In the genomic region with DNA sequence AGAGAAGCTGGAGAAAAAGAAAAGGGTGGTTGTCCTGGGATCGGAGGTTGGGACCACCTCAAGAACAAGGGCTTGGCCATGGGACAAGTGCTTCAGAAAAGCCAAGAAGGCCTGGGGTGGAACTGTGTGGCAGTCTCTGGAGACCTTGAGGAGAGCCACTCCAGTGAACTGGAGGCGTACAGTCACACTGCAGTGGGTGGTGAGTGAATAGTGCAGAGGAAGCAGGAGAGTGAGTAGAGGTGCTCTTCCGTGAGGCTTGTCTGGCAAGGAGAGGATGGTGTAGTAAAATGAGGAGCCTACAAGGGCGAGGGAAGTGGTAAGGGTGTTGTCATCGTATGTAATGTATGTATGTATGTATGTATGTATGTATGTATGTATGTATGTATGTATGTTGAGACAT, we compare ENCODE assay signal across 12 cellular contexts. TPM values are rescaled to one million over a fixed set of nuclear protein-coding genes. Genes with fewer than 3 reads are reported as not detected.
A peak's percentile ranks its signal among the peaks of the same experiment; 100 is the strongest.
DNase-seq lines count a peak whose midpoint lies in the region; ATAC-seq and TF ChIP-seq lines count a peak whose summit lies in the region.
"Had no signal": no experiment of that assay in that cellular context is flagged by ENCODE, and none has a peak within 500 bp of the region (broad histone marks: within the 10 kb centered on the region; RNA-seq: fewer than 3 reads in every experiment).

No MANE protein-coding gene starts in this region.

- POLR2A ChIA-PET in IMR-90 (lab: Charles Lee; ENCODE audit: unreplicated experiment) = no interaction called here
- POLR2A ChIA-PET in naive thymus-derived CD4-positive, alpha-beta T cell (lab: Charles Lee) = interaction anchor here (1.0 to 37.8 kb wide), 2 partner anchors 48 to 50 kb away, joined by 3 to 900 read pairs; no protein-coding TSS in a partner anchor

- no peak overlapping the region for H2AFZ ChIP-seq in IMR-90 (replicated peaks; ENCODE audit: low read length, poor library complexity)
- H2AFZ ChIP-seq: parathyroid adenoma had no signal

- TF ChIP-seq CTCF in Calu3 (IDR thresholded peaks at IDR 0.05; ENCODE audit: unreplicated experiment) = no peak
- no peak for TF ChIP-seq CTCF in IMR-90 (conservative IDR thresholded peaks at IDR 0.05; ENCODE audit: low read depth, low read length)

- no peak for TF ChIP-seq POLR2A in IMR-90 (IDR thresholded peaks at IDR 0.05; ENCODE audit: low read depth, low read length)

- H2BK120ac ChIP-seq in IMR-90 (ENCODE audit: low read depth, low read length) = no peak overlapping the region

- peaks cover 56% of the 10 kb centered on the region for H3K4me1 Mint-ChIP-seq in Calu3 (ENCODE audit: low read depth, unreplicated experiment)
- H3K4me1 Mint-ChIP-seq in naive thymus-derived CD4-positive, alpha-beta T cell = peaks cover 52 to 93% (median 85%) of the 10 kb centered on the region in 7 donors

- H2BK20ac ChIP-seq in IMR-90 (ENCODE audit: low read depth, low read length) = no peak overlapping the region

- H3K9ac ChIP-seq in IMR-90 (ENCODE audit: low read depth, low read length) = no peak overlapping the region
- H3K9ac ChIP-seq: KMS-11, parathyroid adenoma had no signal

- H2BK15ac ChIP-seq in IMR-90 (ENCODE audit: low read depth, low read length) = no peak overlapping the region

- CTCF ChIA-PET in Calu3 (lab: Charles Lee) = no interaction called here
- CTCF ChIA-PET in IMR-90 (lab: Yijun Ruan, JAX) = no interaction called here
- CTCF ChIA-PET in naive thymus-derived CD4-positive, alpha-beta T cell (lab: Charles Lee) = no interaction called here

- peaks cover 35 to 87% of the 10 kb centered on the region in 2 experiments for H3K79me1 ChIP-seq in IMR-90 (ENCODE audit: low read depth in 1 of 2, low read length in 2 of 2)

- no peak overlapping the region for H3K4me3 ChIP-seq in IMR-90 (ENCODE audit: insufficient read depth, low read depth, low read length)
- H3K4me3 ChIP-seq in naive thymus-derived CD4-positive, alpha-beta T cell (ENCODE audit: low read length) = no peak overlapping the region
- H3K4me3 ChIP-seq: heart right ventricle, left lung had no signal

- H3K18ac ChIP-seq in IMR-90 (ENCODE audit: low read depth, low read length) = no peak overlapping the region

- no peak overlapping the region for H3K4me2 ChIP-seq in IMR-90 (ENCODE audit: low read depth, low read length)
- H3K4me2 ChIP-seq: KMS-11 had no signal

- no peak overlapping the region for H2AK9ac ChIP-seq in IMR-90 (replicated peaks; ENCODE audit: low read depth, low read length, poor library complexity)

- H3K36me3 ChIP-seq in IMR-90 (ENCODE audit: control insufficient read depth, insufficient read depth, low read length) = peaks cover 1% of the 10 kb centered on the region
- H3K36me3 ChIP-seq in naive thymus-derived CD4-positive, alpha-beta T cell (ENCODE audit: control insufficient read depth in 2 of 3, insufficient read depth in 3 of 3, low read length in 3 of 3) = peaks cover 0 to 19% (median 6%) of the 10 kb centered on the region in 3 experiments

- no peak overlapping the region for H4K91ac ChIP-seq in IMR-90 (ENCODE audit: insufficient read depth, low read depth, low read length)

- 0 out of 4 replicates have a peak overlapping the region, but pooled peaks of 1 of the 2 experiments have one; percentile 23 for H4K8ac ChIP-seq in IMR-90 (ENCODE audit: low read depth in 2 of 2, low read length in 2 of 2)

- peak overlapping the region; percentile 80 for H3K27ac Mint-ChIP-seq in Calu3 (ENCODE audit: unreplicated experiment)
- H3K27ac Mint-ChIP-seq in naive thymus-derived CD4-positive, alpha-beta T cell = peak overlapping the region in 8 of 9 donors; percentile 82 to 89 (median 87)

- no peak overlapping the region for H2BK5ac ChIP-seq in IMR-90 (ENCODE audit: low read depth, low read length, poor library complexity, severe bottlenecking)

- H3K23ac ChIP-seq in IMR-90 (ENCODE audit: low read depth, low read length) = no peak overlapping the region

- in situ Hi-C loops in IMR-90 (cut with MboI; ENCODE audit: low sequenced_read_pairs) = no loop called here

- dilution Hi-C loops in IMR-90 (cut with HindIII; ENCODE audit: low sequenced_read_pairs, unreplicated experiment) = no loop called here

- peaks cover 24% of the 10 kb centered on the region; the same call in 1 of the 2 replicates for H4K20me1 ChIP-seq in IMR-90 (ENCODE audit: insufficient read depth, low read length)

- DNase-seq in Calu3 = no peak
- DNase-seq in IMR-90 = no peak
- DNase-seq in naive thymus-derived CD4-positive, alpha-beta T cell = no peak
- no peak for DNase-seq in NCI-H345 treated with DMSO at 0.1 percent for 48 hours (lab: John Stamatoyannopoulos, UW; ENCODE audit: unreplicated experiment)
- no peak for DNase-seq in NK-92 (lab: John Stamatoyannopoulos, UW; ENCODE audit: unreplicated experiment)
- DNase-seq: activated CD4-positive, alpha-beta T cell treated with anti-CD3 and anti-CD28 coated beads, Interleukin-2, amount 50 U/mL, for 4 hours; heart right ventricle; left lung had no signal

- no peaks in the 10 kb centered on the region for H3K27me3 Mint-ChIP-seq in Calu3 (ENCODE audit: unreplicated experiment)
- no peaks in the 10 kb centered on the region for H3K27me3 Mint-ChIP-seq in naive thymus-derived CD4-positive, alpha-beta T cell

- H3K4me1 ChIP-seq in IMR-90 (ENCODE audit: control insufficient read depth, insufficient read depth, low read length) = peaks cover 18% of the 10 kb centered on the region; the same call in 1 of the 2 replicates
- peaks cover 61 to 82% of the 10 kb centered on the region in 2 donors for H3K4me1 ChIP-seq in naive thymus-derived CD4-positive, alpha-beta T cell (ENCODE audit: control insufficient read depth in 2 of 2, insufficient read depth in 2 of 2, low read length in 2 of 2)
- H3K4me1 ChIP-seq: parathyroid adenoma had no signal

- H3K4ac ChIP-seq in IMR-90 (ENCODE audit: low read depth, low read length) = peak overlapping the region; percentile 21; the same call in 1 of the 2 replicates

- no TSS peak for BruUV-seq in Calu3 (replicated peaks; lab: Mats Ljungman, UMichigan)
- no TSS peak for BruUV-seq in IMR-90 (replicated peaks; lab: Mats Ljungman, UMichigan)

- intact Hi-C loops in Calu3 (cut with micrococcal nuclease; ENCODE audit: unreplicated experiment) (no loop called here), IMR-90 (cut with micrococcal nuclease) (no loop called here)
- intact Hi-C loops in naive thymus-derived CD4-positive, alpha-beta T cell (cut with micrococcal nuclease) = no loop called here

- WGBS in IMR-90 (ENCODE audit: extremely low coverage in 2 of 2, insufficient read length in 1 of 2), 2 experiments = 100% methylated on average over 5 of the region's 5 CpGs; no CpG with 5 or more reads in 1 of the 2 experiments

- H3K9me1 ChIP-seq in IMR-90 (ENCODE audit: insufficient read depth, low read length) = peaks cover 27% of the 10 kb centered on the region

- H3K14ac ChIP-seq in IMR-90 (replicated peaks; ENCODE audit: low read depth, low read length) = peak overlapping the region; percentile 31

- H2AK5ac ChIP-seq in IMR-90 (ENCODE audit: low read depth, low read length) = peak overlapping the region; percentile 7; the same call in 1 of the 2 replicates

- no peak overlapping the region for H3K27ac ChIP-seq in IMR-90 (ENCODE audit: insufficient read depth, low read length)
- peak overlapping the region; percentile 32 for H3K27ac ChIP-seq in naive thymus-derived CD4-positive, alpha-beta T cell (ENCODE audit: low read depth, low read length)
- H3K27ac ChIP-seq: KMS-11, parathyroid adenoma had no signal

- H3K27me3 ChIP-seq in IMR-90 (ENCODE audit: control insufficient read depth, insufficient read depth, low read length) = no peaks in the 10 kb centered on the region
- no peaks in the 10 kb centered on the region for H3K27me3 ChIP-seq in naive thymus-derived CD4-positive, alpha-beta T cell (ENCODE audit: control insufficient read depth in 2 of 2, insufficient read depth in 2 of 2, low read length in 2 of 2)
- H3K27me3 ChIP-seq: heart right ventricle, left lung had no signal

- H3K56ac ChIP-seq in IMR-90 (ENCODE audit: extremely low read depth, insufficient read depth, low read length) = no peak overlapping the region

- H4K5ac ChIP-seq in IMR-90 (ENCODE audit: low read depth, low read length) = no peak overlapping the region

- H3K36me3 Mint-ChIP-seq in Calu3 (ENCODE audit: insufficient read depth, unreplicated experiment) = peaks cover 80% of the 10 kb centered on the region
- peaks cover 29 to 48% (median 46%) of the 10 kb centered on the region in 5 donors for H3K36me3 Mint-ChIP-seq in naive thymus-derived CD4-positive, alpha-beta T cell

- ATAC-seq in GM21529 (IDR thresholded peaks at IDR 0.05; ENCODE audit: unreplicated experiment) = peak; percentile 58
- no peak for ATAC-seq in IMR-90 (ENCODE audit: low read depth)
- ATAC-seq in naive thymus-derived CD4-positive, alpha-beta T cell = peak; percentile 50
- ATAC-seq in HG03135 (IDR thresholded peaks at IDR 0.05; ENCODE audit: unreplicated experiment) = no peak
- ATAC-seq: left lung had no signal

- peak overlapping the region; percentile 0 for H3K4me3 Mint-ChIP-seq in Calu3 (ENCODE audit: low read depth, unreplicated experiment)
- peak overlapping the region in 9 of 10 donors; percentile 41 to 88 (median 62) for H3K4me3 Mint-ChIP-seq in naive thymus-derived CD4-positive, alpha-beta T cell

- H3K9me3 ChIP-seq in IMR-90 (ENCODE audit: control insufficient read depth, insufficient read depth, low read length) = peaks cover 7% of the 10 kb centered on the region
- no peaks in the 10 kb centered on the region for H3K9me3 ChIP-seq in naive thymus-derived CD4-positive, alpha-beta T cell (ENCODE audit: control insufficient read depth in 2 of 3, low read length in 3 of 3)
- H3K9me3 ChIP-seq: left lung had no signal

- H3K9me3 Mint-ChIP-seq in Calu3 (ENCODE audit: low read depth, unreplicated experiment) = peaks cover 16% of the 10 kb centered on the region
- peaks cover 0 to 20% (median 3%) of the 10 kb centered on the region in 11 donors for H3K9me3 Mint-ChIP-seq in naive thymus-derived CD4-positive, alpha-beta T cell

- no peak for TF ChIP-seq RAD21 in IMR-90 (IDR thresholded peaks at IDR 0.05; ENCODE audit: low read length)

TF ChIP-seq in IMR-90, 13 proteins besides CTCF, POLR2A, EP300 and RAD21 (continues in another document):
- TF ChIP-seq CHD1 (IDR thresholded peaks at IDR 0.05; ENCODE audit: low read depth, low read length) = no peak
- TF ChIP-seq NFE2L2 (IDR thresholded peaks at IDR 0.05; ENCODE audit: low read depth, low read length) = no peak
- TF ChIP-seq SMC3 (IDR thresholded peaks at IDR 0.05; ENCODE audit: low read depth, low read length) = no peak

RNA-seq across cellular contexts. Expression of a gene that starts 20.9 kb away (rescaled TPM):
- total RNA-seq in Calu3 (2022) (162 and 179 TPM in 2 replicates), IMR-90 (2012; rRNA removed) (21.4 and 39.3 TPM in 2 replicates)
- polyA plus RNA-seq in IMR-90 (2012; rRNA removed) = 14.2 and 18.7 TPM in 2 replicates
- polyA plus RNA-seq in IMR-90 (2012; cell fraction: cytosol; rRNA removed) = 10.9 and 12.2 TPM in 2 replicates
- 8.4 and 13.6 TPM in 2 replicates for polyA plus RNA-seq in IMR-90 (2012; cell fraction: nucleus; rRNA removed; ENCODE audit: low replicate concordance)
- total RNA-seq in naive thymus-derived CD4-positive, alpha-beta T cell = 100 to 1,000 TPM in 4 of 5 experiments, 10 to 100 TPM in 1; 79.0 to 200 (median 107) TPM
- polyA plus RNA-seq in naive thymus-derived CD4-positive, alpha-beta T cell = 1 to 10 TPM; 4.4 to 5.5 TPM

Comparison
In these comparisons a context has a peak if more than half of its experiments do, and no peak if none do; other contexts are left out.
1. ATAC-seq: peak in GM21529 (single experiment) and naive thymus-derived CD4-positive, alpha-beta T cell (single experiment); none in IMR-90 (single experiment) and HG03135 (single experiment).